1 cellular context compared by ENCODE assay signal in the genomic region with DNA sequence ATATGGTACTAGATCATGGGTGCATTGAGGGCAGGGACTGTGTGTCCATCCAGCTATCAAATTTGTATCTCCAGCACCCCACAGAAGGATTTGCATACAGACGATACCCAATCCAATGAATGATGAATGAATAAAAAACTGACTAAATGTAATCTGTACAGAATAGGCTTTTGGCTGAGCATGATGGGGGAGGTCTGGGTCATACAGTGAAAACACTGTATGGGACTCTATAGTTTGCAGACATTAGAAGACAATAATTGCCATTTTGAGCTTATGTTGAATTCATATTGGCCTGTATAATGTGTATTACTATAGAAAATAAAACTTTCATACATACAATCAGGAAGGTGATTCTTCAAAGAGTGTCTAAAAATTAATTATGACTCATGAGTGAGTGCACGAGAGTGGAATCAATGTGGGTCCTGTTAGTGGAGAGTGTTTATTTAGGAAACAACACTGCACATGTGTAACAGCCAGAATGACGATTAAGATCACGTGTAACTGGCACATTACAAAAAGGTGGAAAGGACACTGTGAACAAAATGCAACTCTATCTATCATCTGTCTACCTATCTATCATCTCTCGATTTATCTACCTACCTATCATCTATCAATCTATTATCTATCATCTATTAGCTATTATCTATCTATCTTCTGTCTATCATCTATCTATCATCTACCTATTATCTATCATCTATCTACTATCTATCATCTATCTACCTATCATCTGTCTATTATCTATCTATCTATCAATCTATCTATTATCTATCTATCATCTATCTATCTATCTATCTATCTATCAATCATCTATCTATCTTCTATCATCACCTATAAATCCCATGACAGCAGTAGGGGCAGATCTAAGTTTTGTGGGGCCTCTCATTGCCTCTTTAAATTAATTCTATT.
TF ChIP-seq lines count a peak whose summit lies in the region.

No MANE protein-coding gene starts in this region.

TF ChIP-seq in SK-N-SH treated with all-trans-retinoic acid at 6 μM for 48 hours, 23 proteins besides CTCF, POLR2A, EP300 and RAD21 (continued from another document):
- TF ChIP-seq, protein P1, sequence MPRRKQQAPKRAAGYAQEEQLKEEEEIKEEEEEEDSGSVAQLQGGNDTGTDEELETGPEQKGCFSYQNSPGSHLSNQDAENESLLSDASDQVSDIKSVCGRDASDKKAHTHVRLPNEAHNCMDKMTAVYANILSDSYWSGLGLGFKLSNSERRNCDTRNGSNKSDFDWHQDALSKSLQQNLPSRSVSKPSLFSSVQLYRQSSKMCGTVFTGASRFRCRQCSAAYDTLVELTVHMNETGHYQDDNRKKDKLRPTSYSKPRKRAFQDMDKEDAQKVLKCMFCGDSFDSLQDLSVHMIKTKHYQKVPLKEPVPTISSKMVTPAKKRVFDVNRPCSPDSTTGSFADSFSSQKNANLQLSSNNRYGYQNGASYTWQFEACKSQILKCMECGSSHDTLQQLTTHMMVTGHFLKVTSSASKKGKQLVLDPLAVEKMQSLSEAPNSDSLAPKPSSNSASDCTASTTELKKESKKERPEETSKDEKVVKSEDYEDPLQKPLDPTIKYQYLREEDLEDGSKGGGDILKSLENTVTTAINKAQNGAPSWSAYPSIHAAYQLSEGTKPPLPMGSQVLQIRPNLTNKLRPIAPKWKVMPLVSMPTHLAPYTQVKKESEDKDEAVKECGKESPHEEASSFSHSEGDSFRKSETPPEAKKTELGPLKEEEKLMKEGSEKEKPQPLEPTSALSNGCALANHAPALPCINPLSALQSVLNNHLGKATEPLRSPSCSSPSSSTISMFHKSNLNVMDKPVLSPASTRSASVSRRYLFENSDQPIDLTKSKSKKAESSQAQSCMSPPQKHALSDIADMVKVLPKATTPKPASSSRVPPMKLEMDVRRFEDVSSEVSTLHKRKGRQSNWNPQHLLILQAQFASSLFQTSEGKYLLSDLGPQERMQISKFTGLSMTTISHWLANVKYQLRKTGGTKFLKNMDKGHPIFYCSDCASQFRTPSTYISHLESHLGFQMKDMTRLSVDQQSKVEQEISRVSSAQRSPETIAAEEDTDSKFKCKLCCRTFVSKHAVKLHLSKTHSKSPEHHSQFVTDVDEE (CRISPR knock-in tag; IDR thresholded peaks at IDR 0.05), result no peak
- TF ChIP-seq, protein P2, sequence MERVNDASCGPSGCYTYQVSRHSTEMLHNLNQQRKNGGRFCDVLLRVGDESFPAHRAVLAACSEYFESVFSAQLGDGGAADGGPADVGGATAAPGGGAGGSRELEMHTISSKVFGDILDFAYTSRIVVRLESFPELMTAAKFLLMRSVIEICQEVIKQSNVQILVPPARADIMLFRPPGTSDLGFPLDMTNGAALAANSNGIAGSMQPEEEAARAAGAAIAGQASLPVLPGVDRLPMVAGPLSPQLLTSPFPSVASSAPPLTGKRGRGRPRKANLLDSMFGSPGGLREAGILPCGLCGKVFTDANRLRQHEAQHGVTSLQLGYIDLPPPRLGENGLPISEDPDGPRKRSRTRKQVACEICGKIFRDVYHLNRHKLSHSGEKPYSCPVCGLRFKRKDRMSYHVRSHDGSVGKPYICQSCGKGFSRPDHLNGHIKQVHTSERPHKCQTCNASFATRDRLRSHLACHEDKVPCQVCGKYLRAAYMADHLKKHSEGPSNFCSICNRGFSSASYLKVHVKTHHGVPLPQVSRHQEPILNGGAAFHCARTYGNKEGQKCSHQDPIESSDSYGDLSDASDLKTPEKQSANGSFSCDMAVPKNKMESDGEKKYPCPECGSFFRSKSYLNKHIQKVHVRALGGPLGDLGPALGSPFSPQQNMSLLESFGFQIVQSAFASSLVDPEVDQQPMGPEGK (CRISPR knock-in tag; IDR thresholded peaks at IDR 0.05; ENCODE audit: borderline replicate concordance), result no peak
- no peak for TF ChIP-seq CSDC2 (CRISPR knock-in tag; IDR thresholded peaks at IDR 0.05)
- TF ChIP-seq ARNTL (CRISPR knock-in tag; IDR thresholded peaks at IDR 0.05; ENCODE audit: borderline replicate concordance, low read depth), result no peak
- TF ChIP-seq, protein P3, sequence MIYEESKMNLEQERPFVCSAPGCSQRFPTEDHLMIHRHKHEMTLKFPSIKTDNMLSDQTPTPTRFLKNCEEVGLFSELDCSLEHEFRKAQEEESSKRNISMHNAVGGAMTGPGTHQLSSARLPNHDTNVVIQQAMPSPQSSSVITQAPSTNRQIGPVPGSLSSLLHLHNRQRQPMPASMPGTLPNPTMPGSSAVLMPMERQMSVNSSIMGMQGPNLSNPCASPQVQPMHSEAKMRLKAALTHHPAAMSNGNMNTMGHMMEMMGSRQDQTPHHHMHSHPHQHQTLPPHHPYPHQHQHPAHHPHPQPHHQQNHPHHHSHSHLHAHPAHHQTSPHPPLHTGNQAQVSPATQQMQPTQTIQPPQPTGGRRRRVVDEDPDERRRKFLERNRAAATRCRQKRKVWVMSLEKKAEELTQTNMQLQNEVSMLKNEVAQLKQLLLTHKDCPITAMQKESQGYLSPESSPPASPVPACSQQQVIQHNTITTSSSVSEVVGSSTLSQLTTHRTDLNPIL (CRISPR knock-in tag; IDR thresholded peaks at IDR 0.05; ENCODE audit: low read depth), result no peak
- no peak for TF ChIP-seq ZFP30 (CRISPR knock-in tag; IDR thresholded peaks at IDR 0.05)
- no peak for TF ChIP-seq OSR1 (CRISPR knock-in tag; IDR thresholded peaks at IDR 0.05)
